In genomic region chrX:1486749-1487361, GRCh38 we compare ENCODE assay signal across 1 cellular context.
TF ChIP-seq lines count a peak whose summit lies in the region.

No MANE protein-coding gene starts in this region.

TF ChIP-seq in K562, 482 proteins besides CTCF, POLR2A, EP300 and RAD21 (continued from another document):
- TF ChIP-seq ZBTB40 (IDR thresholded peaks at IDR 0.05) (0 out of 2 replicates have a peak, but pooled peaks have one; percentile 31), ZBTB40 (CRISPR knock-in tag; IDR thresholded peaks at IDR 0.05) (no peak), RBFOX2 (IDR thresholded peaks at IDR 0.05; ENCODE audit: low read depth, low read length) (0 out of 2 replicates have a peak, but pooled peaks have one; percentile 20), ZNF263 (CRISPR knock-in tag; IDR thresholded peaks at IDR 0.05; ENCODE audit: borderline replicate concordance) (peak; percentile 34; the same call in 1 of the 2 replicates), GABPA (tag; conservative IDR thresholded peaks at IDR 0.05; ENCODE audit: low read depth) (0 out of 2 replicates have a peak, but pooled peaks have one; percentile 35), NR2C2 (CRISPR knock-in tag; IDR thresholded peaks at IDR 0.05) (no peak), NR2C2 (tag; IDR thresholded peaks at IDR 0.05) (peak; percentile 57; the same call in 1 of the 2 replicates), NRF1 (conservative IDR thresholded peaks at IDR 0.05 in 1 of 2, IDR thresholded peaks at IDR 0.05 in 1 of 2) (peak; percentile 33 to 61; a peak in 3 of 4 replicates), HMG20A (CRISPR knock-in tag; conservative IDR thresholded peaks at IDR 0.05) (no peak), ZBTB43 (CRISPR knock-in tag; IDR thresholded peaks at IDR 0.05) (no peak)
